ENCODE assay signal across 18 cellular contexts in the genomic region with DNA sequence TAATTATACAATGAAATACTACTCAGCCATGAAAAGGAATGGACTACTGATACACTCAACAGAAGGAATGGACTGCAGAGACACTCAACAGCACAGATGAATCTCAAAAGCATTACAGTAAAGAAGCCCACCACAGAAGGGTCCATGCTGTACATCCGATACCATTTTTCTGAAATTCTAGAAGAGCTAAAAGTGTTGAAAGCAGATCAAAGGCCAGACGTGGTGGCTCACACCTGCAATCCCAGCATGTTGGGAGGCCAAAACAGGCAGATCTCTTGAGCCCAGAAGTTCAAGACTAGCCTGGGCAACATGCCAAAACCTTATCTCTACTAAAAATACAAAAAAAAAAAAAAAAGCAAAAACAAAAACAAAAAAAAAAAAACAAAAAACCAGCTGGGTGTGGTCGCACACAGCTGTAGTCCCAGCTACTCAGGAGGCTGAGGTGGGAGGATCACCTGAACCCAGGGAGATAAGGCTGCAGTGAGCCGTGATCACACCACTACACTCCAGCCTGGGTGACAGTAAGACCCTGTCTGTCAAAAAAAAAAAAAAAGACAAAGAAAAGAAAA.
"Had no signal": no experiment of that assay in that cellular context is flagged by ENCODE, and none has a peak within 500 bp of the region (broad histone marks: within the 10 kb centered on the region; RNA-seq: fewer than 3 reads in every experiment).

No MANE protein-coding gene starts in this region.

- H3K4me1 Mint-ChIP-seq: neural crest cell had no signal

- H3K4me3 Mint-ChIP-seq: naive thymus-derived CD4-positive, alpha-beta T cell; neural crest cell had no signal

- H3K4me3 ChIP-seq: dorsolateral prefrontal cortex, lung, ovary had no signal

- H3K27me3 Mint-ChIP-seq: naive thymus-derived CD4-positive, alpha-beta T cell had no signal

- H3K9me3 Mint-ChIP-seq: naive thymus-derived CD4-positive, alpha-beta T cell had no signal

- H3K9me3 ChIP-seq: ovary had no signal

- ATAC-seq: foreskin keratinocyte; left cardiac atrium; left ventricle myocardium superior; naive thymus-derived CD4-positive, alpha-beta T cell; right cardiac atrium had no signal

- H3K27ac Mint-ChIP-seq: progenitor cell of endocrine pancreas had no signal

- H3K27ac ChIP-seq: foreskin keratinocyte, ovary had no signal

- H3K36me3 ChIP-seq: ovary had no signal

- DNase-seq: cortex of kidney; dorsolateral prefrontal cortex; effector memory CD4-positive, alpha-beta T cell; foreskin keratinocyte; kidney; left cardiac atrium; left ventricle myocardium superior; mesendoderm; naive thymus-derived CD4-positive, alpha-beta T cell; ovary; right cardiac atrium; small intestine; stimulated activated CD4-positive, alpha-beta T cell treated with anti-CD3 and anti-CD28 coated beads, Interleukin-12 subunit alpha, Interleukin-12 subunit beta, amount 100 ng/mL, for 4 hours; stimulated activated naive CD4-positive, alpha-beta T cell treated with Interleukin-2 at 50 U/mL for 16 hours; trophoblast cell had no signal

- H3K4me1 ChIP-seq: foreskin keratinocyte had no signal
